1 cellular context compared by ENCODE assay signal in genomic region chr10:30935078-30935477, GRCh38.
TF ChIP-seq lines count a peak whose summit lies in the region.

No MANE protein-coding gene starts in this region.

TF ChIP-seq in endothelial cell of umbilical vein, 7 proteins besides CTCF, POLR2A, EP300 and RAD21:
- TF ChIP-seq POLR2AphosphoS5 (IDR thresholded peaks at IDR 0.05; ENCODE audit: insufficient read depth, low read depth, low read length) (no peak), GATA2 (IDR thresholded peaks at IDR 0.05; ENCODE audit: insufficient read depth, insufficient read length, low read depth, low read length) (no peak), MYC (IDR thresholded peaks at IDR 0.05; ENCODE audit: low read depth, low read length) (no peak), EZH2 (IDR thresholded peaks at IDR 0.05; ENCODE audit: borderline replicate concordance, low read depth, low read length, severe bottlenecking) (no peak), MAX (IDR thresholded peaks at IDR 0.05; ENCODE audit: insufficient read depth, insufficient read length) (no peak), FOS (IDR thresholded peaks at IDR 0.05; ENCODE audit: borderline replicate concordance, insufficient read depth, low read length) (no peak), JUN (IDR thresholded peaks at IDR 0.05; ENCODE audit: borderline replicate concordance, insufficient read depth, insufficient read length, low read depth) (no peak)
